In genomic region chr12:8396225-8397071, GRCh38 we compare ENCODE assay signal across 8 cellular contexts. TPM values are rescaled to one million over a fixed set of nuclear protein-coding genes. Genes with fewer than 3 reads are reported as not detected.
A peak's percentile ranks its signal among the peaks of the same experiment; 100 is the strongest.
DNase-seq lines count a peak whose midpoint lies in the region; ATAC-seq and TF ChIP-seq lines count a peak whose summit lies in the region.
"Not testable (repeated sequence)": the region's sequence is repeated elsewhere in the genome, so short reads cannot be mapped to it uniquely, and the experiment has no call there.

No MANE protein-coding gene starts in this region.

- H3K9me2 ChIP-seq in GM23338 (ENCODE audit: insufficient read depth) = not testable (repeated sequence)

- H4K20me1 ChIP-seq in BLaER1; GM23338 (replicated peaks; ENCODE audit: insufficient read depth): not testable (repeated sequence)

- H3K4me3 ChIP-seq in BLaER1 (peak overlapping the region; percentile 64), GM23338 (peak overlapping the region; percentile 64), adrenal gland (peak overlapping the region in 1 of 4 donors; percentile 46)

- POLR2A ChIA-PET in WTC11 (lab: Charles Lee) = not testable (repeated sequence)

- not testable (repeated sequence) for H3F3A ChIP-seq in GM23338 (replicated peaks; ENCODE audit: low read depth)

- not testable (repeated sequence) for TF ChIP-seq POLR2A in adrenal gland (IDR thresholded peaks at IDR 0.05)

- H3K27me3 ChIP-seq in BLaER1; GM23338 (ENCODE audit: insufficient read depth); adrenal gland: not testable (repeated sequence)

- H3K36me3 ChIP-seq in BLaER1; GM23338 (ENCODE audit: insufficient read depth); adrenal gland (replicated peaks in 1 of 2): not testable (repeated sequence)

- not testable (repeated sequence) for H3K9me3 ChIP-seq in BLaER1; adrenal gland (replicated peaks in 1 of 3)

- ATAC-seq in GM23338 = peak; percentile 95
- ATAC-seq in WTC11 = peak; percentile 98
- ATAC-seq in Right ventricle myocardium superior (ENCODE audit: poor library complexity) = peak; percentile 82

- H3K27ac ChIP-seq in BLaER1; GM23338 (ENCODE audit: low read depth); adrenal gland: not testable (repeated sequence)

- H3K4me3 Mint-ChIP-seq in GM23338 (peak overlapping the region; percentile 63), WTC11 (peak overlapping the region; percentile 68), nephron (peak overlapping the region; percentile 65 to 78 (median 75))

- CTCF ChIA-PET in WTC11 (lab: Charles Lee) = interaction anchor here (1.0 kb wide), 1 partner anchor 57 kb away, joined by 3 read pairs; no protein-coding TSS in a partner anchor

- H3K27me3 Mint-ChIP-seq in GM23338 (ENCODE audit: insufficient read depth, low read depth, poor library complexity) (peaks cover 21% of the 10 kb centered on the region), WTC11 (ENCODE audit: low read depth) (peaks cover 36% of the 10 kb centered on the region), nephron (ENCODE audit: low read depth) (peaks cover 38% of the 10 kb centered on the region)

- H3K4me1 Mint-ChIP-seq in GM23338 (peaks cover 37% of the 10 kb centered on the region), WTC11 (peaks cover 57% of the 10 kb centered on the region)
- not testable (repeated sequence) for H3K4me1 Mint-ChIP-seq in nephron

- peak; percentile 27 to 66 for TF ChIP-seq CTCF in GM23338 (conservative IDR thresholded peaks at IDR 0.05; ENCODE audit: low read depth in 2 of 2)
- TF ChIP-seq CTCF in WTC11 (IDR thresholded peaks at IDR 0.05) = peak; percentile 49
- peak in 2 of 6 experiments; percentile 6 to 71 for TF ChIP-seq CTCF in adrenal gland (IDR thresholded peaks at IDR 0.05)
- peak; percentile 67 to 86 (median 77) for TF ChIP-seq CTCF in nephron (IDR thresholded peaks at IDR 0.05; ENCODE audit: unreplicated experiment in 3 of 3)

- 0 to 7% (median 3%) methylated on average over 3 to 74 of the region's 79 CpGs for WGBS in adrenal gland, 4 donors

- DNase-seq in GM23338 (ENCODE audit: low spot score) (peak; percentile 61), NCI-H2171 treated with DMSO at 0.1 percent for 48 hours (lab: John Stamatoyannopoulos, UW) (peak; percentile 82), WTC11 (ENCODE audit: low spot score) (peak; percentile 71), adrenal gland (peak; percentile 45 to 70 (median 59)), Right ventricle myocardium superior (peak; percentile 85)
- DNase-seq in stimulated activated CD8-positive, alpha-beta memory T cell treated with anti-CD3 and anti-CD28 coated beads, Interleukin-15, amount 100 ng/mL, for 48 hours (ENCODE audit: low read depth in 2 of 2) = peak; percentile 32 to 40

- H3K36me3 Mint-ChIP-seq in GM23338 (ENCODE audit: low read depth); WTC11; nephron (ENCODE audit: low read depth): not testable (repeated sequence)

- H3K9ac ChIP-seq in BLaER1 = peak overlapping the region; percentile 61; the same call in 1 of the 2 replicates

- H3K4me2 ChIP-seq in BLaER1 (peak overlapping the region; percentile 92), GM23338 (peak overlapping the region; percentile 80)

- H3K4me1 ChIP-seq in BLaER1; GM23338 (ENCODE audit: insufficient read depth); adrenal gland (replicated peaks in 1 of 2): not testable (repeated sequence)

- H3K9me3 Mint-ChIP-seq in GM23338, WTC11, nephron: not testable (repeated sequence)

- not testable (repeated sequence) for H3K79me2 ChIP-seq in GM23338 (replicated peaks; ENCODE audit: insufficient read depth)

- H3K27ac Mint-ChIP-seq in GM23338, WTC11, nephron: not testable (repeated sequence)

- intact Hi-C loops in adrenal gland (cut with DNase I); Right ventricle myocardium superior (cut with DNase I): not testable (repeated sequence)

- not testable (repeated sequence) for H2AFZ ChIP-seq in GM23338

TF ChIP-seq in WTC11, 78 proteins besides CTCF, POLR2A, EP300 and RAD21:
- TF ChIP-seq HMGXB4 (CRISPR knock-in tag; IDR thresholded peaks at IDR 0.05) = peak; percentile 57; the same call in 1 of the 2 replicates

RNA-seq across cellular contexts. Expression of gene CLEC6A, which starts 59.3 kb away (rescaled TPM):
- 0.19 TPM in 1 of 2 replicates, not detected in the other for total RNA-seq in GM23338 (2014; rRNA removed; shearing (Covaris generic))
- 0.21 TPM in 1 of 2 replicates, not detected in the other for polyA plus RNA-seq in GM23338 (2016; fragmentation: Nextera tagmentation; extraction: Ambion mirVana)
- total RNA-seq in WTC11 (2021) = 0.11 to 0.20 TPM in 2 of 3 replicates, not detected in the other
- not detected for total RNA-seq in adrenal gland
- not detected for polyA plus RNA-seq in adrenal gland
- not detected for total RNA-seq in Right ventricle myocardium superior
